24 cellular contexts compared by ENCODE assay signal in genomic region chr2:127510073-127510472, GRCh38. TPM values are rescaled to one million over a fixed set of nuclear protein-coding genes. Genes with fewer than 3 reads are reported as not detected.
DNase-seq lines count a peak whose midpoint lies in the region; ATAC-seq and TF ChIP-seq lines count a peak whose summit lies in the region.
"Had no signal": no experiment of that assay in that cellular context is flagged by ENCODE, and none has a peak within 500 bp of the region (broad histone marks: within the 10 kb centered on the region; RNA-seq: fewer than 3 reads in every experiment).

No MANE protein-coding gene starts in this region.

- DNase-seq in left ventricle myocardium inferior (no peak), Right ventricle myocardium superior (no peak), PC-3 (peak; percentile 37), immature natural killer cell (no peak), substantia nigra (lab: John Stamatoyannopoulos, UW) (no peak)
- DNase-seq in activated CD4-positive, alpha-beta T cell treated with anti-CD3 and anti-CD28 coated beads for 1 hour, result no peak
- DNase-seq: activated CD4-positive, alpha-beta T cell treated with anti-CD3 and anti-CD28 coated beads, Interleukin-2, amount 50 U/mL, for 48 hours; activated naive CD4-positive, alpha-beta T cell treated with anti-CD3 and anti-CD28 coated beads, Interleukin-2, amount 50 U/mL, for 16 hours; activated T-cell treated with anti-CD3 and anti-CD28 coated beads, Interleukin-2, amount 50 U/mL, for 4 hours; effector memory CD8-positive, alpha-beta T cell; heart left ventricle; KBM-7; naive B cell; NCI-H1092 treated with DMSO at 0.1 percent for 48 hours; NCI-H2171 treated with DMSO at 0.1 percent for 48 hours; posterior cingulate gyrus; stimulated activated CD4-positive, alpha-beta T cell treated with anti-CD3 and anti-CD28 coated beads, Interleukin-4, amount 100 ng/mL, for 4 hours had no signal

- BruUV-seq in PC-3 (replicated peaks; lab: Mats Ljungman, UMichigan), result no TSS peak

- H3K4me3 Mint-ChIP-seq in immature natural killer cell, result no peak overlapping the region
- H3K4me3 Mint-ChIP-seq: activated T-cell treated with anti-CD3 and anti-CD28 coated beads, Interleukin-2, amount 50 U/mL, for 4 hours; effector memory CD8-positive, alpha-beta T cell; naive B cell; T-helper 1 cell treated with Interleukin-12 subunit alpha and Interleukin-12 subunit beta and Interleukin-4 antibody, amounts not matched to agents 30 μg/mL and 1 μg/mL, for 36 hours had no signal

- peaks cover 67 to 86% of the 10 kb centered on the region in 2 donors for H3K4me1 Mint-ChIP-seq in immature natural killer cell

- H3K27me3 Mint-ChIP-seq in immature natural killer cell (ENCODE audit: low read depth in 3 of 3), result no peaks in the 10 kb centered on the region
- H3K27me3 Mint-ChIP-seq: effector memory CD8-positive, alpha-beta T cell; naive B cell had no signal

- intact Hi-C loops in left ventricle myocardium inferior (cut with micrococcal nuclease), result no loop called here
- intact Hi-C loops in Right ventricle myocardium superior (cut with DNase I), result no loop called here
- intact Hi-C loops in PC-3 (cut with micrococcal nuclease), result no loop called here

- no peak overlapping the region for H2AFZ ChIP-seq in PC-3 (ENCODE audit: low read length)

- H3K36me3 Mint-ChIP-seq in immature natural killer cell, result peaks cover 0 to 7% (median 4%) of the 10 kb centered on the region in 3 donors

- POLR2A ChIA-PET in PC-3 (lab: Charles Lee; ENCODE audit: unreplicated experiment), result no interaction called here

- CTCF ChIA-PET in PC-3 (lab: Charles Lee), result no interaction called here

- TF ChIP-seq CTCF in left ventricle myocardium inferior (IDR thresholded peaks at IDR 0.05; ENCODE audit: borderline replicate concordance) (no peak), PC-3 (conservative IDR thresholded peaks at IDR 0.05; ENCODE audit: low read depth, low read length) (no peak)

- H3K4me2 ChIP-seq in PC-3 (ENCODE audit: low read length), result peak overlapping the region; percentile 5; the same call in 1 of the 2 replicates

- H3K27me3 ChIP-seq in left ventricle myocardium inferior (ENCODE audit: low read depth) (no peaks in the 10 kb centered on the region), PC-3 (ENCODE audit: low read length) (no peaks in the 10 kb centered on the region)
- H3K27me3 ChIP-seq: heart left ventricle had no signal

- peak overlapping the region in 4 of 6 donors; percentile 1 to 57 (median 13) for H3K27ac Mint-ChIP-seq in immature natural killer cell
- H3K27ac Mint-ChIP-seq: T-helper 1 cell treated with Interleukin-12 subunit alpha and Interleukin-12 subunit beta and Interleukin-4 antibody, amounts not matched to agents 30 μg/mL and 1 μg/mL, for 36 hours had no signal

- no peaks in the 10 kb centered on the region for H3K9me2 ChIP-seq in PC-3 (replicated peaks; ENCODE audit: low read length)

- H3K9me3 ChIP-seq in left ventricle myocardium inferior (replicated peaks) (no peaks in the 10 kb centered on the region), PC-3 (ENCODE audit: low read length) (no peaks in the 10 kb centered on the region)
- H3K9me3 ChIP-seq: heart left ventricle had no signal

- H3K4me1 ChIP-seq in left ventricle myocardium inferior, result peaks cover 84% of the 10 kb centered on the region
- H3K4me1 ChIP-seq in PC-3 (ENCODE audit: insufficient read depth, low read length), result peaks cover 42% of the 10 kb centered on the region

- no peaks in the 10 kb centered on the region for H3K9me3 Mint-ChIP-seq in immature natural killer cell
- H3K9me3 Mint-ChIP-seq: activated T-cell treated with anti-CD3 and anti-CD28 coated beads, Interleukin-2, amount 50 U/mL, for 4 hours; effector memory CD8-positive, alpha-beta T cell; naive B cell; T-helper 1 cell treated with Interleukin-12 subunit alpha and Interleukin-12 subunit beta and Interleukin-4 antibody, amounts not matched to agents 30 μg/mL and 1 μg/mL, for 36 hours had no signal

- peaks cover 11% of the 10 kb centered on the region for H3K36me3 ChIP-seq in left ventricle myocardium inferior
- peaks cover 33% of the 10 kb centered on the region for H3K36me3 ChIP-seq in PC-3 (ENCODE audit: low read depth, low read length)

- ATAC-seq in Right ventricle myocardium superior (ENCODE audit: poor library complexity) (no peak), PC-3 (no peak), GM21526 (IDR thresholded peaks at IDR 0.05; ENCODE audit: low FRiP score, unreplicated experiment) (no peak), HG02763 (IDR thresholded peaks at IDR 0.05; ENCODE audit: unreplicated experiment) (no peak)
- ATAC-seq: activated T-cell treated with anti-CD3 and anti-CD28 coated beads, Interleukin-2, amount 50 U/mL, for 4 hours; effector memory CD8-positive, alpha-beta T cell; HCT116; heart left ventricle had no signal

- H3K27ac ChIP-seq in left ventricle myocardium inferior (replicated peaks) (peak overlapping the region; percentile 65), PC-3 (ENCODE audit: low read length) (peak overlapping the region; percentile 79; the same call in 1 of the 2 replicates), substantia nigra (ENCODE audit: low read depth, low read length, poor library complexity, severe bottlenecking) (peak overlapping the region; percentile 12)
- H3K27ac ChIP-seq: HL-60 had no signal

- peaks cover 6% of the 10 kb centered on the region for H3F3A ChIP-seq in PC-3 (ENCODE audit: low read length, unreplicated experiment)

- H4K20me1 ChIP-seq in PC-3 (ENCODE audit: low read length), result peaks cover 23% of the 10 kb centered on the region

- H3K9ac ChIP-seq in PC-3 (ENCODE audit: low read length), result no peak overlapping the region

- H3K4me3 ChIP-seq in left ventricle myocardium inferior (no peak overlapping the region), PC-3 (ENCODE audit: low read length) (no peak overlapping the region)
- H3K4me3 ChIP-seq: heart left ventricle, lung had no signal

- peaks cover 96% of the 10 kb centered on the region for H3K79me2 ChIP-seq in PC-3 (ENCODE audit: low read length)

RNA-seq across cellular contexts. Expression of gene IWS1, which starts 16.2 kb away (rescaled TPM):
- total RNA-seq in left ventricle myocardium inferior (59.8 TPM), Right ventricle myocardium superior (57.7 TPM), PC-3 (2014; rRNA removed) (51.4 and 63.6 TPM in 2 replicates)
- 10 to 100 TPM in 2 of 3 donors, 1 to 10 TPM in 1; 3.8 to 32.2 (median 13.1) TPM for polyA plus RNA-seq in immature natural killer cell

RNA-seq across cellular contexts. Expression of gene MYO7B, which starts 25.4 kb away (rescaled TPM):
- total RNA-seq in left ventricle myocardium inferior, result 0.44 TPM
- total RNA-seq in Right ventricle myocardium superior, result 0.32 TPM
- total RNA-seq in PC-3 (2014; rRNA removed), result 28.0 and 37.8 TPM in 2 replicates
- under 1 TPM in 1 of 3 donors, not detected in 2; 0.37 TPM for polyA plus RNA-seq in immature natural killer cell
- polyA plus RNA-seq: fibroblast of lung had no signal

Comparison
In these comparisons a context has a peak if more than half of its experiments do, and no peak if none do; other contexts are left out.
1. H3K27ac ChIP-seq: peak in every context shown above with its lines; median percentile 79 in PC-3; 65 in left ventricle myocardium inferior; 12 in substantia nigra.
2. RNA of gene MYO7B, which starts 25.4 kb away (total RNA-seq): 28.0 to 37.8 TPM in PC-3; 0.44 TPM in left ventricle myocardium inferior (single experiment) and 0.32 TPM in Right ventricle myocardium superior (single experiment); every median in the first group is over 10 times any median in the second.